Comparison of ENCODE assay signal across 15 cellular contexts in genomic region chr11:7186190-7186589, GRCh38.
DNase-seq lines count a peak whose midpoint lies in the region; ATAC-seq and TF ChIP-seq lines count a peak whose summit lies in the region.
"Had no signal": no experiment of that assay in that cellular context is flagged by ENCODE, and none has a peak within 500 bp of the region (broad histone marks: within the 10 kb centered on the region; RNA-seq: fewer than 3 reads in every experiment).

No MANE protein-coding gene starts in this region.

- ATAC-seq in left lobe of liver: no peak
- ATAC-seq: A549 had no signal

- no peak overlapping the region for H3K4me3 ChIP-seq in choroid plexus epithelial cell (ENCODE audit: low read depth, low read length)
- H3K4me3 ChIP-seq: A549 had no signal

- peak; percentile 88 for DNase-seq in EH (ENCODE audit: low read depth)
- peak; percentile 24 for DNase-seq in HT1080 (ENCODE audit: low read depth)
- DNase-seq in choroid plexus epithelial cell (ENCODE audit: low read depth): peak; percentile 27
- DNase-seq in non-pigmented ciliary epithelial cell (ENCODE audit: low read depth): peak; percentile 44
- no peak for DNase-seq in left lobe of liver (ENCODE audit: low spot score)
- DNase-seq in NCI-H1048 (lab: John Stamatoyannopoulos, UW): no peak
- no peak for DNase-seq in activated CD8-positive, alpha-beta memory T cell treated with anti-CD3 and anti-CD28 coated beads for 24 hours
- DNase-seq: COR-L47, Karpas-422, MM.1S, NCI-H187 treated with DMSO at 0.1 percent for 48 hours, NCI-H446, NCI-H69, SHP77 had no signal

- TF ChIP-seq CTCF in choroid plexus epithelial cell (conservative IDR thresholded peaks at IDR 0.05; ENCODE audit: low read depth, low read length): no peak

Comparison
In these comparisons a context has a peak if more than half of its experiments do, and no peak if none do; other contexts are left out.
1. DNase-seq: peak in EH (single experiment), HT1080 (single experiment), choroid plexus epithelial cell (single experiment) and non-pigmented ciliary epithelial cell (single experiment); none in left lobe of liver (single experiment), NCI-H1048 (single experiment) and activated CD8-positive, alpha-beta memory T cell treated with anti-CD3 and anti-CD28 coated beads for 24 hours (single experiment).